Comparison of ENCODE assay signal across 26 cellular contexts in genomic region chrX:429266-429825, GRCh38. TPM values are rescaled to one million over a fixed set of nuclear protein-coding genes. Genes with fewer than 3 reads are reported as not detected.
DNase-seq lines count a peak whose midpoint lies in the region; ATAC-seq, FAIRE-seq and TF ChIP-seq lines count a peak whose summit lies in the region.
"Had no signal": no experiment of that assay in that cellular context is flagged by ENCODE, and none has a peak within 500 bp of the region (broad histone marks: within the 10 kb centered on the region; RNA-seq: fewer than 3 reads in every experiment).

No MANE protein-coding gene starts in this region.

- H3K27ac Mint-ChIP-seq in activated naive CD8-positive, alpha-beta T cell, result no peak overlapping the region
- no peak overlapping the region for H3K27ac Mint-ChIP-seq in activated naive CD8-positive, alpha-beta T cell treated with anti-CD3 and anti-CD28 coated beads, Interleukin-2, amount 50 U/mL, for 24 hours
- no peak overlapping the region for H3K27ac Mint-ChIP-seq in progenitor cell of endocrine pancreas
- H3K27ac Mint-ChIP-seq in activated CD8-positive, alpha-beta T cell treated with anti-CD3 and anti-CD28 coated beads for 36 hours, result no peak overlapping the region
- H3K27ac Mint-ChIP-seq: CD14-positive monocyte; CD4-positive, alpha-beta T cell; CD8-positive, alpha-beta memory T cell had no signal

- no peaks in the 10 kb centered on the region for H3K9me3 Mint-ChIP-seq in activated naive CD8-positive, alpha-beta T cell (ENCODE audit: low read depth)
- H3K9me3 Mint-ChIP-seq in activated naive CD8-positive, alpha-beta T cell treated with anti-CD3 and anti-CD28 coated beads, Interleukin-2, amount 50 U/mL, for 24 hours, result no peaks in the 10 kb centered on the region
- H3K9me3 Mint-ChIP-seq in progenitor cell of endocrine pancreas (ENCODE audit: low read depth), result peaks cover 5% of the 10 kb centered on the region
- no peaks in the 10 kb centered on the region for H3K9me3 Mint-ChIP-seq in activated CD8-positive, alpha-beta T cell treated with anti-CD3 and anti-CD28 coated beads for 36 hours

- H3K4me3 Mint-ChIP-seq in activated naive CD8-positive, alpha-beta T cell, result peak overlapping the region; percentile 13
- no peak overlapping the region for H3K4me3 Mint-ChIP-seq in activated naive CD8-positive, alpha-beta T cell treated with anti-CD3 and anti-CD28 coated beads, Interleukin-2, amount 50 U/mL, for 24 hours
- H3K4me3 Mint-ChIP-seq in progenitor cell of endocrine pancreas (ENCODE audit: low read depth), result no peak overlapping the region
- H3K4me3 Mint-ChIP-seq in activated CD8-positive, alpha-beta T cell treated with anti-CD3 and anti-CD28 coated beads for 36 hours, result no peak overlapping the region
- H3K4me3 Mint-ChIP-seq: CD4-positive, alpha-beta T cell; CD8-positive, alpha-beta memory T cell had no signal

- CTCF ChIA-PET in activated CD8-positive, alpha-beta T cell treated with anti-CD3 and anti-CD28 coated beads for 36 hours (lab: Charles Lee), result no interaction called here

- no peak overlapping the region for H3K4me2 ChIP-seq in MM.1S (ENCODE audit: low read depth, low read length)
- H3K4me2 ChIP-seq: A549 had no signal

- FAIRE-seq in kidney (lab: Jason Lieb, UNC), result no peak
- FAIRE-seq: A549, D721Med, GM12878, GM19239, H1 had no signal

- H3K79me2 ChIP-seq in MM.1S (ENCODE audit: low read length), result no peaks in the 10 kb centered on the region

- H4K20me1 ChIP-seq in MM.1S (ENCODE audit: insufficient read depth, low read length), result no peaks in the 10 kb centered on the region
- H4K20me1 ChIP-seq: BLaER1 treated with 17β-estradiol and CSF1 and Interleukin-3, amounts not matched to agents 10 nM and 100 nM had no signal

- H3K9me3 ChIP-seq in kidney (ENCODE audit: control insufficient read depth in 1 of 2, low read length in 2 of 2) (no peaks in the 10 kb centered on the region), MM.1S (replicated peaks; ENCODE audit: insufficient read depth, low read length) (no peaks in the 10 kb centered on the region)
- H3K9me3 ChIP-seq: A549; BE2C; BLaER1 treated with 17β-estradiol and CSF1 and Interleukin-3, amounts not matched to agents 10 nM and 100 nM had no signal

- H3K27ac ChIP-seq in kidney (ENCODE audit: low read depth in 2 of 2, low read length in 2 of 2), result no peak overlapping the region
- no peak overlapping the region for H3K27ac ChIP-seq in MM.1S (ENCODE audit: low read length)
- H3K27ac ChIP-seq: A549; BLaER1 treated with 17β-estradiol and CSF1 and Interleukin-3, amounts not matched to agents 10 nM and 100 nM; GM23248 had no signal

- peaks cover 16% of the 10 kb centered on the region for H3K27me3 Mint-ChIP-seq in activated naive CD8-positive, alpha-beta T cell
- peaks cover 13% of the 10 kb centered on the region for H3K27me3 Mint-ChIP-seq in activated naive CD8-positive, alpha-beta T cell treated with anti-CD3 and anti-CD28 coated beads, Interleukin-2, amount 50 U/mL, for 24 hours
- H3K27me3 Mint-ChIP-seq in progenitor cell of endocrine pancreas, result peaks cover 37% of the 10 kb centered on the region
- H3K27me3 Mint-ChIP-seq in activated CD8-positive, alpha-beta T cell treated with anti-CD3 and anti-CD28 coated beads for 36 hours, result peaks cover 12% of the 10 kb centered on the region

- no peaks in the 10 kb centered on the region for H3K9me2 ChIP-seq in MM.1S (replicated peaks; ENCODE audit: insufficient read depth, low read length)

- H3F3A ChIP-seq in MM.1S (ENCODE audit: insufficient read depth, low read length), result no peaks in the 10 kb centered on the region

- H3K4me3 ChIP-seq in kidney (ENCODE audit: low read length in 2 of 2) (no peak overlapping the region), MM.1S (ENCODE audit: low read length) (no peak overlapping the region)
- H3K4me3 ChIP-seq: A549; BLaER1 treated with 17β-estradiol and CSF1 and Interleukin-3, amounts not matched to agents 10 nM and 100 nM; GM12878; GM23248 had no signal

- no peak for DNase-seq in activated naive CD8-positive, alpha-beta T cell treated with anti-CD3 and anti-CD28 coated beads, Interleukin-2, amount 50 U/mL, for 24 hours
- DNase-seq in kidney (peak; percentile 20), posterior vena cava (ENCODE audit: low spot score) (peak; percentile 44), progenitor cell of endocrine pancreas (ENCODE audit: low spot score, unreplicated experiment) (no peak), MM.1S (no peak)
- DNase-seq in activated CD8-positive, alpha-beta T cell treated with anti-CD3 and anti-CD28 coated beads for 36 hours, result no peak
- DNase-seq: 8988T; ACHN; AML-193; BE2C; CD4-positive, alpha-beta T cell; CD8-positive, alpha-beta memory T cell; DMS 273 treated with DMSO at 0.1 percent for 48 hours; DMS79; EL; GDM1; GM23248; HCEC 1CT had no signal

- no peaks in the 10 kb centered on the region for H3K4me1 ChIP-seq in kidney (ENCODE audit: control insufficient read depth in 1 of 2, insufficient read depth in 1 of 2, low read depth in 1 of 2, low read length in 2 of 2)
- no peaks in the 10 kb centered on the region for H3K4me1 ChIP-seq in MM.1S (ENCODE audit: low read length)
- H3K4me1 ChIP-seq: BE2C had no signal

- H3K36me3 ChIP-seq in kidney (ENCODE audit: control insufficient read depth in 1 of 2, insufficient read depth in 2 of 2, low read length in 2 of 2) (no peaks in the 10 kb centered on the region), MM.1S (replicated peaks; ENCODE audit: insufficient read depth, low read length) (no peaks in the 10 kb centered on the region)
- H3K36me3 ChIP-seq: BE2C; BLaER1 treated with 17β-estradiol and CSF1 and Interleukin-3, amounts not matched to agents 10 nM and 100 nM had no signal

- no peak overlapping the region for H3K9ac ChIP-seq in kidney (ENCODE audit: low read length in 2 of 2)
- H3K9ac ChIP-seq in MM.1S (ENCODE audit: low read length), result no peak overlapping the region
- H3K9ac ChIP-seq: BLaER1 treated with 17β-estradiol and CSF1 and Interleukin-3, amounts not matched to agents 10 nM and 100 nM; GM23248 had no signal

- no peak for ATAC-seq in activated naive CD8-positive, alpha-beta T cell treated with anti-CD3 and anti-CD28 coated beads, Interleukin-2, amount 50 U/mL, for 24 hours
- ATAC-seq in activated CD8-positive, alpha-beta T cell treated with anti-CD3 and anti-CD28 coated beads for 36 hours, result no peak
- ATAC-seq: A549, GM12878 had no signal

- H2AFZ ChIP-seq in MM.1S (ENCODE audit: low read length), result no peak overlapping the region
- H2AFZ ChIP-seq: GM23248 had no signal

- POLR2A ChIA-PET in activated CD8-positive, alpha-beta T cell treated with anti-CD3 and anti-CD28 coated beads for 36 hours (lab: Charles Lee), result no interaction called here

- peaks cover 2% of the 10 kb centered on the region for H3K36me3 Mint-ChIP-seq in activated naive CD8-positive, alpha-beta T cell
- H3K36me3 Mint-ChIP-seq in activated naive CD8-positive, alpha-beta T cell treated with anti-CD3 and anti-CD28 coated beads, Interleukin-2, amount 50 U/mL, for 24 hours (ENCODE audit: low read depth), result no peaks in the 10 kb centered on the region
- H3K36me3 Mint-ChIP-seq in progenitor cell of endocrine pancreas (ENCODE audit: insufficient read depth), result no peaks in the 10 kb centered on the region
- no peaks in the 10 kb centered on the region for H3K36me3 Mint-ChIP-seq in activated CD8-positive, alpha-beta T cell treated with anti-CD3 and anti-CD28 coated beads for 36 hours (ENCODE audit: low read depth)
- H3K36me3 Mint-ChIP-seq: CD14-positive monocyte had no signal

- peaks cover 4% of the 10 kb centered on the region for H3K4me1 Mint-ChIP-seq in activated naive CD8-positive, alpha-beta T cell (ENCODE audit: low read depth)
- peaks cover 5% of the 10 kb centered on the region for H3K4me1 Mint-ChIP-seq in activated naive CD8-positive, alpha-beta T cell treated with anti-CD3 and anti-CD28 coated beads, Interleukin-2, amount 50 U/mL, for 24 hours
- H3K4me1 Mint-ChIP-seq in progenitor cell of endocrine pancreas (ENCODE audit: low read depth), result peaks cover 2% of the 10 kb centered on the region
- H3K4me1 Mint-ChIP-seq in activated CD8-positive, alpha-beta T cell treated with anti-CD3 and anti-CD28 coated beads for 36 hours (ENCODE audit: low read depth), result peaks cover 3% of the 10 kb centered on the region

- H3K27me3 ChIP-seq in MM.1S (replicated peaks; ENCODE audit: insufficient read depth, low read length), result peaks cover 14% of the 10 kb centered on the region
- H3K27me3 ChIP-seq: BE2C had no signal

- intact Hi-C loops in kidney (cut with DNase I), result no loop called here
- intact Hi-C loops in posterior vena cava (cut with DNase I), result no loop called here
- intact Hi-C loops in activated CD8-positive, alpha-beta T cell treated with anti-CD3 and anti-CD28 coated beads for 36 hours (cut with micrococcal nuclease), result no loop called here

- TF ChIP-seq CTCF in kidney (IDR thresholded peaks at IDR 0.05; ENCODE audit: borderline replicate concordance, extremely low read depth, insufficient read depth) (no peak), progenitor cell of endocrine pancreas (IDR thresholded peaks at IDR 0.05; ENCODE audit: unreplicated experiment) (no peak), MM.1S (IDR thresholded peaks at IDR 0.05; ENCODE audit: low read length) (no peak)
- no peak for TF ChIP-seq CTCF in activated CD8-positive, alpha-beta T cell treated with anti-CD3 and anti-CD28 coated beads for 36 hours (IDR thresholded peaks at IDR 0.05)

RNA-seq across cellular contexts. Expression of gene PPP2R3B, which starts 42.6 kb away (rescaled TPM):
- total RNA-seq in kidney (14.4 TPM), posterior vena cava (10 to 100 TPM; 17.9 to 23.4 TPM), progenitor cell of endocrine pancreas (70.0 and 72.6 TPM in 2 replicates)
- 14.1 TPM for polyA plus RNA-seq in kidney (ENCODE audit: insufficient read depth, low read depth, low replicate concordance)
- 10 to 100 TPM; 44.9 to 45.7 TPM for total RNA-seq in activated CD8-positive, alpha-beta T cell treated with anti-CD3 and anti-CD28 coated beads for 36 hours

Comparison
In these comparisons a context has a peak if more than half of its experiments do, and no peak if none do; other contexts are left out.
1. DNase-seq: peak in kidney (single experiment) and posterior vena cava (single experiment); none in activated naive CD8-positive, alpha-beta T cell treated with anti-CD3 and anti-CD28 coated beads, Interleukin-2, amount 50 U/mL, for 24 hours (single experiment), progenitor cell of endocrine pancreas (single experiment), MM.1S (single experiment) and activated CD8-positive, alpha-beta T cell treated with anti-CD3 and anti-CD28 coated beads for 36 hours (single experiment).